ENCODE assay signal across 24 cellular contexts in the genomic region with DNA sequence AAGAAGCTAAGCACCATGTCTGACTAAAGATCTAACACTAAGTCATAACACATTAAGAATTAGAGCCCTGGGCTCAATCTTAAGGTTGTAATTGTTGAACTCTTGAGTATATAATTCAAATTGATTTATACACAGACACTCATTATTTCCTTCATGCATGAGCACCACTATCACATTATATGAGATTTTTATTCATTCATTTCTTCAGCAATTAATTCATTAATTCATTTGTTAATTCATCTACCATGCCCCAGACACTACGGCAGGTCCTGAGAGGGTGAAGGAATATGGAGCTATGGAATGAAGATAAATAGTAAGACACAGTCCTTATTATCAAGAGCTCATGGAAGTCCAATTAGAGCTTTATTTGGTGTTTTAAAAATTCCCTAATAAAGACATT. TPM values are rescaled to one million over a fixed set of nuclear protein-coding genes. Genes with fewer than 3 reads are reported as not detected.
"Had no signal": no experiment of that assay in that cellular context is flagged by ENCODE, and none has a peak within 500 bp of the region (broad histone marks: within the 10 kb centered on the region; RNA-seq: fewer than 3 reads in every experiment).

No MANE protein-coding gene starts in this region.

- H3K27me3 ChIP-seq: colonic mucosa, esophagus squamous epithelium, gastrocnemius medialis, hepatocyte, left lung had no signal

- H3K79me2 ChIP-seq: hepatocyte had no signal

- FAIRE-seq: keratinocyte had no signal

- H3K36me3 ChIP-seq: colonic mucosa, esophagus squamous epithelium, gastrocnemius medialis, left lung, lower lobe of right lung had no signal

- H2AFZ ChIP-seq: hepatocyte had no signal

- DNase-seq: colonic mucosa; cortex of kidney; effector CD8-positive, alpha-beta T cell; effector memory CD8-positive, alpha-beta T cell; endodermal cell; erythroblast; esophagus squamous epithelium; foreskin fibroblast; foreskin melanocyte; gastrocnemius medialis; glutamatergic neuron; head of caudate nucleus; hypothalamus; immature natural killer cell; left cardiac atrium; left ventricle myocardium superior; lower lobe of right lung had no signal

- H3K4me3 ChIP-seq: colonic mucosa, esophagus squamous epithelium, gastrocnemius medialis, hepatocyte, left lung, lower lobe of right lung had no signal

- H3K4me1 ChIP-seq: esophagus squamous epithelium, gastrocnemius medialis had no signal

- H3K36me3 Mint-ChIP-seq: mesothelial cell of epicardium had no signal

- H3K4me1 Mint-ChIP-seq: immature natural killer cell had no signal

- H3K9me3 ChIP-seq: colonic mucosa, esophagus squamous epithelium, gastrocnemius medialis, left lung, lower lobe of right lung had no signal

- H3K9me3 Mint-ChIP-seq: dendritic cell treated with granulocyte-macrophage colony-stimulating factor and Interleukin-4, amounts not matched to agents 40 ng/mL and 50 ng/mL, for 4 days; effector memory CD8-positive, alpha-beta T cell; endodermal cell had no signal

- H3K4me2 ChIP-seq: hepatocyte had no signal

- H3K27me3 Mint-ChIP-seq: dendritic cell treated with granulocyte-macrophage colony-stimulating factor and Interleukin-4, amounts not matched to agents 40 ng/mL and 50 ng/mL, for 4 days; effector memory CD8-positive, alpha-beta T cell had no signal

- H3K4me3 Mint-ChIP-seq: dendritic cell treated with granulocyte-macrophage colony-stimulating factor and Interleukin-4, amounts not matched to agents 40 ng/mL and 50 ng/mL, for 4 days; effector memory CD8-positive, alpha-beta T cell; endodermal cell; immature natural killer cell; mesothelial cell of epicardium had no signal

- H3K27ac ChIP-seq: colonic mucosa, epithelial cell of prostate, esophagus squamous epithelium, gastrocnemius medialis, hepatocyte, lower lobe of right lung had no signal

- H3K27ac Mint-ChIP-seq: dendritic cell treated with granulocyte-macrophage colony-stimulating factor and Interleukin-4, amounts not matched to agents 40 ng/mL and 50 ng/mL, for 4 days; effector memory CD8-positive, alpha-beta T cell; endodermal cell; immature natural killer cell had no signal

- ATAC-seq: effector memory CD8-positive, alpha-beta T cell; esophagus mucosa; gastrocnemius medialis; left cardiac atrium; left lung; left ventricle myocardium superior; lower lobe of right lung had no signal

RNA-seq across cellular contexts. Expression of a gene that starts 41.9 kb away (rescaled TPM):
- polyA plus RNA-seq: immature natural killer cell had no signal
